ENCODE assay signal across 19 cellular contexts in the genomic region with DNA sequence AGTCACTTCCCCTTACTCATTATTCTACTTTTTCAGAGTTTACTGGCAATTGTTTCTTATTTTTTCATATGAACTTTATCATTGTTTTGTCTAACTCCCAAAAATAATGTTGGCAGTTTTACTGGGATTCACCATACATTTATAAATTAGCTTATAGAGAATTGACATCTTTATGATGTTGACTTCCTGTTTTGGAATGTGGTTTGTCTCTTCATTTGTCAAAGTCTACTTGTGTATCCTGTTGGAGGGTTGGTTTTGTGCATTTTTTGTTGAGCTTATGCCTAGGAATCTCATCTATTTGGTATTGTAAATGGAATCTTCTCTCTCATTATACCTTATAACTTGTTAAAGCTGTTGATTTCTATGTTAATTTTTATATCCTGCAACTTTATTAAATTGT. TPM values are rescaled to one million over a fixed set of nuclear protein-coding genes. Genes with fewer than 3 reads are reported as not detected.
DNase-seq lines count a peak whose midpoint lies in the region; ATAC-seq lines count a peak whose summit lies in the region.
"Had no signal": no experiment of that assay in that cellular context is flagged by ENCODE, and none has a peak within 500 bp of the region (broad histone marks: within the 10 kb centered on the region; RNA-seq: fewer than 3 reads in every experiment).

No MANE protein-coding gene starts in this region.

- no peaks in the 10 kb centered on the region for H3K36me3 Mint-ChIP-seq in activated T-helper 17 cell treated with anti-CD3 and anti-CD28 coated beads, Interleukin-2, amount 50 U/mL, for 72 hours (ENCODE audit: low read depth)
- no peaks in the 10 kb centered on the region for H3K36me3 Mint-ChIP-seq in natural killer cell treated with Interleukin-12 subunit alpha and Interleukin-12 subunit beta and Interleukin-15 and Interleukin-18, amount 100 ng/mL, for 72 hours

- ATAC-seq in activated T-helper 17 cell treated with anti-CD3 and anti-CD28 coated beads, Interleukin-2, amount 50 U/mL, for 72 hours (replicated peaks) = no peak
- ATAC-seq in natural killer cell treated with Interleukin-12 subunit alpha and Interleukin-12 subunit beta and Interleukin-15 and Interleukin-18, amount 100 ng/mL, for 72 hours = no peak
- ATAC-seq in GM21786 (IDR thresholded peaks at IDR 0.05; ENCODE audit: unreplicated experiment) = no peak
- ATAC-seq: lower lobe of right lung had no signal

- peak overlapping the region; percentile 66 for H3K27ac Mint-ChIP-seq in activated T-helper 17 cell treated with anti-CD3 and anti-CD28 coated beads, Interleukin-2, amount 50 U/mL, for 72 hours
- peak overlapping the region in 1 of 2 donors; percentile 5 for H3K27ac Mint-ChIP-seq in natural killer cell treated with Interleukin-12 subunit alpha and Interleukin-12 subunit beta and Interleukin-15 and Interleukin-18, amount 100 ng/mL, for 72 hours

- in situ Hi-C loops in KBM-7 (cut with MboI; ENCODE audit: low pct_unique_long_range_greater_than_20kb, low sequenced_read_pairs) (no loop called here), ACHN (cut with HindIII; ENCODE audit: low pct_ligation_motif_present, low pct_unique_long_range_greater_than_20kb, low sequenced_read_pairs) (no loop called here)

- H3K27me3 Mint-ChIP-seq in activated T-helper 17 cell treated with anti-CD3 and anti-CD28 coated beads, Interleukin-2, amount 50 U/mL, for 72 hours = no peaks in the 10 kb centered on the region
- H3K27me3 Mint-ChIP-seq in natural killer cell treated with Interleukin-12 subunit alpha and Interleukin-12 subunit beta and Interleukin-15 and Interleukin-18, amount 100 ng/mL, for 72 hours = no peaks in the 10 kb centered on the region

- DNase-seq in NOMO-1 treated with DMSO at 0.1 percent for 48 hours (lab: John Stamatoyannopoulos, UW; ENCODE audit: unreplicated experiment) (peak; percentile 19), NOMO-1 treated with dmso at 0.1 percent for 144 hours (lab: John Stamatoyannopoulos, UW; ENCODE audit: unreplicated experiment) (no peak), KBM-7 (peak; percentile 42), ACHN (no peak), pons (ENCODE audit: low spot score) (no peak)
- no peak for DNase-seq in natural killer cell treated with Interleukin-12 subunit alpha and Interleukin-12 subunit beta and Interleukin-15 and Interleukin-18, amount 100 ng/mL, for 72 hours (ENCODE audit: low spot score)
- DNase-seq: 8988T; activated CD4-positive, alpha-beta T cell treated with anti-CD3 and anti-CD28 coated beads for 48 hours; activated effector memory CD4-positive, alpha-beta T cell treated with anti-CD3 and anti-CD28 coated beads, Interleukin-2, amount 50 U/mL, for 16 hours; effector CD4-positive, alpha-beta T cell; foreskin fibroblast; GOT3; lower lobe of right lung; NCI-H1048; substantia nigra; T-helper 9 cell had no signal

- H3K9me3 Mint-ChIP-seq in activated T-helper 17 cell treated with anti-CD3 and anti-CD28 coated beads, Interleukin-2, amount 50 U/mL, for 72 hours = peaks cover 3% of the 10 kb centered on the region
- H3K9me3 Mint-ChIP-seq in natural killer cell treated with Interleukin-12 subunit alpha and Interleukin-12 subunit beta and Interleukin-15 and Interleukin-18, amount 100 ng/mL, for 72 hours = no peaks in the 10 kb centered on the region

- H3K4me1 Mint-ChIP-seq in activated T-helper 17 cell treated with anti-CD3 and anti-CD28 coated beads, Interleukin-2, amount 50 U/mL, for 72 hours = peaks cover 42% of the 10 kb centered on the region
- H3K4me1 Mint-ChIP-seq in natural killer cell treated with Interleukin-12 subunit alpha and Interleukin-12 subunit beta and Interleukin-15 and Interleukin-18, amount 100 ng/mL, for 72 hours (ENCODE audit: low read depth in 2 of 2) = peaks cover 37 to 55% of the 10 kb centered on the region in 2 donors

- H3K4me3 Mint-ChIP-seq in activated T-helper 17 cell treated with anti-CD3 and anti-CD28 coated beads, Interleukin-2, amount 50 U/mL, for 72 hours = peak overlapping the region; percentile 53
- peak overlapping the region; percentile 0 for H3K4me3 Mint-ChIP-seq in natural killer cell treated with Interleukin-12 subunit alpha and Interleukin-12 subunit beta and Interleukin-15 and Interleukin-18, amount 100 ng/mL, for 72 hours
- H3K4me3 Mint-ChIP-seq: neural crest cell had no signal

RNA-seq across cellular contexts. Expression of gene EPC2, which starts 16.4 kb away (rescaled TPM):
- total RNA-seq in activated T-helper 17 cell treated with anti-CD3 and anti-CD28 coated beads, Interleukin-2, amount 50 U/mL, for 72 hours = 10 to 100 TPM; 22.5 to 25.7 TPM
- 10 to 100 TPM; 27.1 to 33.1 TPM for total RNA-seq in natural killer cell treated with Interleukin-12 subunit alpha and Interleukin-12 subunit beta and Interleukin-15 and Interleukin-18, amount 100 ng/mL, for 72 hours

Comparison
In these comparisons a context has a peak if more than half of its experiments do, and no peak if none do; other contexts are left out.
1. DNase-seq: peak in NOMO-1 treated with DMSO at 0.1 percent for 48 hours (single experiment) and KBM-7 (single experiment); none in NOMO-1 treated with dmso at 0.1 percent for 144 hours (single experiment), natural killer cell treated with Interleukin-12 subunit alpha and Interleukin-12 subunit beta and Interleukin-15 and Interleukin-18, amount 100 ng/mL, for 72 hours (single experiment), ACHN (single experiment) and pons (single experiment).